In the genomic region with DNA sequence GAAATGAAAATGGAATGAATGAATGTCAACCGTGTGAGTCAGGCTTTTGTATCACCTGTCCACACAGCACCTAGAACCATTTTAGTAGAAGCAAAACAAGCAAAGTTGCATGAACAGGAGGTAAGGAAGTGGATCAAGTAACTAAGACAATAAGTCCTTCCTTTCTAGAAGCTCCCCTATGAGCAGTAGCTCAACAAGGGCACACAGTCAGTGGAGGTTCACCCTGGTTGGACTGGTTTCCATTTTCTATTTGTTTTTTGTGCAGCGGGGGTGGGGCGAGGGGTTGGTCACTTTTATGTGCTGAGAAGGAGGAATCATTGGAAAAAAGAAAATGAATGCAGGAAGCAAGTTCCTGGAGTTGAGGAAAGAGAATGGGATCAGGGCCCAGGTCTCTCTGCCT, we compare ENCODE assay signal across 1 cellular context.
TF ChIP-seq lines count a peak whose summit lies in the region.

No MANE protein-coding gene starts in this region.

TF ChIP-seq in GM23338, 12 proteins besides CTCF, POLR2A, EP300 and RAD21 (continued from another document):
- TF ChIP-seq, protein P1, sequence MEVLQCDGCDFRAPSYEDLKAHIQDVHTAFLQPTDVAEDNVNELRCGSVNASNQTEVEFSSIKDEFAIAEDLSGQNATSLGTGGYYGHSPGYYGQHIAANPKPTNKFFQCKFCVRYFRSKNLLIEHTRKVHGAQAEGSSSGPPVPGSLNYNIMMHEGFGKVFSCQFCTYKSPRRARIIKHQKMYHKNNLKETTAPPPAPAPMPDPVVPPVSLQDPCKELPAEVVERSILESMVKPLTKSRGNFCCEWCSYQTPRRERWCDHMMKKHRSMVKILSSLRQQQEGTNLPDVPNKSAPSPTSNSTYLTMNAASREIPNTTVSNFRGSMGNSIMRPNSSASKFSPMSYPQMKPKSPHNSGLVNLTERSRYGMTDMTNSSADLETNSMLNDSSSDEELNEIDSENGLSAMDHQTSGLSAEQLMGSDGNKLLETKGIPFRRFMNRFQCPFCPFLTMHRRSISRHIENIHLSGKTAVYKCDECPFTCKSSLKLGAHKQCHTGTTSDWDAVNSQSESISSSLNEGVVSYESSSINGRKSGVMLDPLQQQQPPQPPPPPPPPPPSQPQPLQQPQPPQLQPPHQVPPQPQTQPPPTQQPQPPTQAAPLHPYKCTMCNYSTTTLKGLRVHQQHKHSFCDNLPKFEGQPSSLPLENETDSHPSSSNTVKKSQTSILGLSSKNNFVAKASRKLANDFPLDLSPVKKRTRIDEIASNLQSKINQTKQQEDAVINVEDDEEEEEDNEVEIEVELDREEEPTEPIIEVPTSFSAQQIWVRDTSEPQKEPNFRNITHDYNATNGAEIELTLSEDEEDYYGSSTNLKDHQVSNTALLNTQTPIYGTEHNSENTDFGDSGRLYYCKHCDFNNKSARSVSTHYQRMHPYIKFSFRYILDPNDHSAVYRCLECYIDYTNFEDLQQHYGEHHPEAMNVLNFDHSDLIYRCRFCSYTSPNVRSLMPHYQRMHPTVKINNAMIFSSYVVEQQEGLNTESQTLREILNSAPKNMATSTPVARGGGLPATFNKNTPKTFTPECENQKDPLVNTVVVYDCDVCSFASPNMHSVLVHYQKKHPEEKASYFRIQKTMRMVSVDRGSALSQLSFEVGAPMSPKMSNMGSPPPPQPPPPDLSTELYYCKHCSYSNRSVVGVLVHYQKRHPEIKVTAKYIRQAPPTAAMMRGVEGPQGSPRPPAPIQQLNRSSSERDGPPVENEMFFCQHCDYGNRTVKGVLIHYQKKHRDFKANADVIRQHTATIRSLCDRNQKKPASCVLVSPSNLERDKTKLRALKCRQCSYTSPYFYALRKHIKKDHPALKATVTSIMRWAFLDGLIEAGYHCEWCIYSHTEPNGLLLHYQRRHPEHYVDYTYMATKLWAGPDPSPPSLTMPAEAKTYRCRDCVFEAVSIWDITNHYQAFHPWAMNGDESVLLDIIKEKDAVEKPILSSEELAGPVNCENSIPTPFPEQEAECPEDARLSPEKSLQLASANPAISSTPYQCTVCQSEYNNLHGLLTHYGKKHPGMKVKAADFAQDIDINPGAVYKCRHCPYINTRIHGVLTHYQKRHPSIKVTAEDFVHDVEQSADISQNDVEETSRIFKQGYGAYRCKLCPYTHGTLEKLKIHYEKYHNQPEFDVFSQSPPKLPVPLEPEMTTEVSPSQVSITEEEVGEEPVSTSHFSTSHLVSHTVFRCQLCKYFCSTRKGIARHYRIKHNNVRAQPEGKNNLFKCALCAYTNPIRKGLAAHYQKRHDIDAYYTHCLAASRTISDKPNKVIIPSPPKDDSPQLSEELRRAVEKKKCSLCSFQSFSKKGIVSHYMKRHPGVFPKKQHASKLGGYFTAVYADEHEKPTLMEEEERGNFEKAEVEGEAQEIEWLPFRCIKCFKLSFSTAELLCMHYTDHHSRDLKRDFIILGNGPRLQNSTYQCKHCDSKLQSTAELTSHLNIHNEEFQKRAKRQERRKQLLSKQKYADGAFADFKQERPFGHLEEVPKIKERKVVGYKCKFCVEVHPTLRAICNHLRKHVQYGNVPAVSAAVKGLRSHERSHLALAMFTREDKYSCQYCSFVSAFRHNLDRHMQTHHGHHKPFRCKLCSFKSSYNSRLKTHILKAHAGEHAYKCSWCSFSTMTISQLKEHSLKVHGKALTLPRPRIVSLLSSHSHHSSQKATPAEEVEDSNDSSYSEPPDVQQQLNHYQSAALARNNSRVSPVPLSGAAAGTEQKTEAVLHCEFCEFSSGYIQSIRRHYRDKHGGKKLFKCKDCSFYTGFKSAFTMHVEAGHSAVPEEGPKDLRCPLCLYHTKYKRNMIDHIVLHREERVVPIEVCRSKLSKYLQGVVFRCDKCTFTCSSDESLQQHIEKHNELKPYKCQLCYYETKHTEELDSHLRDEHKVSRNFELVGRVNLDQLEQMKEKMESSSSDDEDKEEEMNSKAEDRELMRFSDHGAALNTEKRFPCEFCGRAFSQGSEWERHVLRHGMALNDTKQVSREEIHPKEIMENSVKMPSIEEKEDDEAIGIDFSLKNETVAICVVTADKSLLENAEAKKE (CRISPR knock-in tag; IDR thresholded peaks at IDR 0.05), result no peak
- no peak for TF ChIP-seq NANOG (IDR thresholded peaks at IDR 0.05; ENCODE audit: borderline replicate concordance)
